In the genomic region with DNA sequence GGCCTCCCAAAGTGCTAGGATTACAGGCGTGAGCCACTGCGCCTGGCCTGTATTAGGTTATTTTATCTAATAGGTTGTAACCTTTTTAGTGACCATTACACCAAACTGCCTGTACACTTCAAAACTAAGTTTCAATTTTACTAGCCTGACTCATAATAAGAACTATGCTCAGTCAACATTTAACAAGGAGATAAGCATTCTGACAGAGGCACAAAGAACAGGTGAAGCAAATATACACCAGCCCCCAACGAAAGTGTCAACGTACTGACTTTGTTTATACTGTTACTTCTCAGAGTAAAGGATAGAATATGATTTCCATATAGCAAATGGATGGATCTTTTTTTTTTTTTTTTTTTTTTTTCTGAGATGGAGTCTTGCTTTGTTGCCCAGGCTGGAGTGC, we compare ENCODE assay signal across 1 cellular context.
TF ChIP-seq lines count a peak whose summit lies in the region.

No MANE protein-coding gene starts in this region.

TF ChIP-seq in GM23338, 12 proteins besides CTCF, POLR2A, EP300 and RAD21 (continued from another document):
- TF ChIP-seq, protein P1, sequence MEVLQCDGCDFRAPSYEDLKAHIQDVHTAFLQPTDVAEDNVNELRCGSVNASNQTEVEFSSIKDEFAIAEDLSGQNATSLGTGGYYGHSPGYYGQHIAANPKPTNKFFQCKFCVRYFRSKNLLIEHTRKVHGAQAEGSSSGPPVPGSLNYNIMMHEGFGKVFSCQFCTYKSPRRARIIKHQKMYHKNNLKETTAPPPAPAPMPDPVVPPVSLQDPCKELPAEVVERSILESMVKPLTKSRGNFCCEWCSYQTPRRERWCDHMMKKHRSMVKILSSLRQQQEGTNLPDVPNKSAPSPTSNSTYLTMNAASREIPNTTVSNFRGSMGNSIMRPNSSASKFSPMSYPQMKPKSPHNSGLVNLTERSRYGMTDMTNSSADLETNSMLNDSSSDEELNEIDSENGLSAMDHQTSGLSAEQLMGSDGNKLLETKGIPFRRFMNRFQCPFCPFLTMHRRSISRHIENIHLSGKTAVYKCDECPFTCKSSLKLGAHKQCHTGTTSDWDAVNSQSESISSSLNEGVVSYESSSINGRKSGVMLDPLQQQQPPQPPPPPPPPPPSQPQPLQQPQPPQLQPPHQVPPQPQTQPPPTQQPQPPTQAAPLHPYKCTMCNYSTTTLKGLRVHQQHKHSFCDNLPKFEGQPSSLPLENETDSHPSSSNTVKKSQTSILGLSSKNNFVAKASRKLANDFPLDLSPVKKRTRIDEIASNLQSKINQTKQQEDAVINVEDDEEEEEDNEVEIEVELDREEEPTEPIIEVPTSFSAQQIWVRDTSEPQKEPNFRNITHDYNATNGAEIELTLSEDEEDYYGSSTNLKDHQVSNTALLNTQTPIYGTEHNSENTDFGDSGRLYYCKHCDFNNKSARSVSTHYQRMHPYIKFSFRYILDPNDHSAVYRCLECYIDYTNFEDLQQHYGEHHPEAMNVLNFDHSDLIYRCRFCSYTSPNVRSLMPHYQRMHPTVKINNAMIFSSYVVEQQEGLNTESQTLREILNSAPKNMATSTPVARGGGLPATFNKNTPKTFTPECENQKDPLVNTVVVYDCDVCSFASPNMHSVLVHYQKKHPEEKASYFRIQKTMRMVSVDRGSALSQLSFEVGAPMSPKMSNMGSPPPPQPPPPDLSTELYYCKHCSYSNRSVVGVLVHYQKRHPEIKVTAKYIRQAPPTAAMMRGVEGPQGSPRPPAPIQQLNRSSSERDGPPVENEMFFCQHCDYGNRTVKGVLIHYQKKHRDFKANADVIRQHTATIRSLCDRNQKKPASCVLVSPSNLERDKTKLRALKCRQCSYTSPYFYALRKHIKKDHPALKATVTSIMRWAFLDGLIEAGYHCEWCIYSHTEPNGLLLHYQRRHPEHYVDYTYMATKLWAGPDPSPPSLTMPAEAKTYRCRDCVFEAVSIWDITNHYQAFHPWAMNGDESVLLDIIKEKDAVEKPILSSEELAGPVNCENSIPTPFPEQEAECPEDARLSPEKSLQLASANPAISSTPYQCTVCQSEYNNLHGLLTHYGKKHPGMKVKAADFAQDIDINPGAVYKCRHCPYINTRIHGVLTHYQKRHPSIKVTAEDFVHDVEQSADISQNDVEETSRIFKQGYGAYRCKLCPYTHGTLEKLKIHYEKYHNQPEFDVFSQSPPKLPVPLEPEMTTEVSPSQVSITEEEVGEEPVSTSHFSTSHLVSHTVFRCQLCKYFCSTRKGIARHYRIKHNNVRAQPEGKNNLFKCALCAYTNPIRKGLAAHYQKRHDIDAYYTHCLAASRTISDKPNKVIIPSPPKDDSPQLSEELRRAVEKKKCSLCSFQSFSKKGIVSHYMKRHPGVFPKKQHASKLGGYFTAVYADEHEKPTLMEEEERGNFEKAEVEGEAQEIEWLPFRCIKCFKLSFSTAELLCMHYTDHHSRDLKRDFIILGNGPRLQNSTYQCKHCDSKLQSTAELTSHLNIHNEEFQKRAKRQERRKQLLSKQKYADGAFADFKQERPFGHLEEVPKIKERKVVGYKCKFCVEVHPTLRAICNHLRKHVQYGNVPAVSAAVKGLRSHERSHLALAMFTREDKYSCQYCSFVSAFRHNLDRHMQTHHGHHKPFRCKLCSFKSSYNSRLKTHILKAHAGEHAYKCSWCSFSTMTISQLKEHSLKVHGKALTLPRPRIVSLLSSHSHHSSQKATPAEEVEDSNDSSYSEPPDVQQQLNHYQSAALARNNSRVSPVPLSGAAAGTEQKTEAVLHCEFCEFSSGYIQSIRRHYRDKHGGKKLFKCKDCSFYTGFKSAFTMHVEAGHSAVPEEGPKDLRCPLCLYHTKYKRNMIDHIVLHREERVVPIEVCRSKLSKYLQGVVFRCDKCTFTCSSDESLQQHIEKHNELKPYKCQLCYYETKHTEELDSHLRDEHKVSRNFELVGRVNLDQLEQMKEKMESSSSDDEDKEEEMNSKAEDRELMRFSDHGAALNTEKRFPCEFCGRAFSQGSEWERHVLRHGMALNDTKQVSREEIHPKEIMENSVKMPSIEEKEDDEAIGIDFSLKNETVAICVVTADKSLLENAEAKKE (CRISPR knock-in tag; IDR thresholded peaks at IDR 0.05): no peak
- TF ChIP-seq STAT1 (IDR thresholded peaks at IDR 0.05; ENCODE audit: unreplicated experiment): no peak
- no peak for TF ChIP-seq ZNF331 (CRISPR knock-in tag; IDR thresholded peaks at IDR 0.05; ENCODE audit: low read depth)
- TF ChIP-seq CREB1 (CRISPR knock-in tag; IDR thresholded peaks at IDR 0.05; ENCODE audit: low read depth): no peak
- TF ChIP-seq, protein P2, sequence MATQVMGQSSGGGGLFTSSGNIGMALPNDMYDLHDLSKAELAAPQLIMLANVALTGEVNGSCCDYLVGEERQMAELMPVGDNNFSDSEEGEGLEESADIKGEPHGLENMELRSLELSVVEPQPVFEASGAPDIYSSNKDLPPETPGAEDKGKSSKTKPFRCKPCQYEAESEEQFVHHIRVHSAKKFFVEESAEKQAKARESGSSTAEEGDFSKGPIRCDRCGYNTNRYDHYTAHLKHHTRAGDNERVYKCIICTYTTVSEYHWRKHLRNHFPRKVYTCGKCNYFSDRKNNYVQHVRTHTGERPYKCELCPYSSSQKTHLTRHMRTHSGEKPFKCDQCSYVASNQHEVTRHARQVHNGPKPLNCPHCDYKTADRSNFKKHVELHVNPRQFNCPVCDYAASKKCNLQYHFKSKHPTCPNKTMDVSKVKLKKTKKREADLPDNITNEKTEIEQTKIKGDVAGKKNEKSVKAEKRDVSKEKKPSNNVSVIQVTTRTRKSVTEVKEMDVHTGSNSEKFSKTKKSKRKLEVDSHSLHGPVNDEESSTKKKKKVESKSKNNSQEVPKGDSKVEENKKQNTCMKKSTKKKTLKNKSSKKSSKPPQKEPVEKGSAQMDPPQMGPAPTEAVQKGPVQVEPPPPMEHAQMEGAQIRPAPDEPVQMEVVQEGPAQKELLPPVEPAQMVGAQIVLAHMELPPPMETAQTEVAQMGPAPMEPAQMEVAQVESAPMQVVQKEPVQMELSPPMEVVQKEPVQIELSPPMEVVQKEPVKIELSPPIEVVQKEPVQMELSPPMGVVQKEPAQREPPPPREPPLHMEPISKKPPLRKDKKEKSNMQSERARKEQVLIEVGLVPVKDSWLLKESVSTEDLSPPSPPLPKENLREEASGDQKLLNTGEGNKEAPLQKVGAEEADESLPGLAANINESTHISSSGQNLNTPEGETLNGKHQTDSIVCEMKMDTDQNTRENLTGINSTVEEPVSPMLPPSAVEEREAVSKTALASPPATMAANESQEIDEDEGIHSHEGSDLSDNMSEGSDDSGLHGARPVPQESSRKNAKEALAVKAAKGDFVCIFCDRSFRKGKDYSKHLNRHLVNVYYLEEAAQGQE (IDR thresholded peaks at IDR 0.05; ENCODE audit: unreplicated experiment): no peak
- TF ChIP-seq POLR2AphosphoS5 (IDR thresholded peaks at IDR 0.05; ENCODE audit: low read depth): no peak
- TF ChIP-seq JUNB (IDR thresholded peaks at IDR 0.05; ENCODE audit: unreplicated experiment): no peak
- no peak for TF ChIP-seq ZNF114 (CRISPR knock-in tag; IDR thresholded peaks at IDR 0.05)
- TF ChIP-seq, protein P3, sequence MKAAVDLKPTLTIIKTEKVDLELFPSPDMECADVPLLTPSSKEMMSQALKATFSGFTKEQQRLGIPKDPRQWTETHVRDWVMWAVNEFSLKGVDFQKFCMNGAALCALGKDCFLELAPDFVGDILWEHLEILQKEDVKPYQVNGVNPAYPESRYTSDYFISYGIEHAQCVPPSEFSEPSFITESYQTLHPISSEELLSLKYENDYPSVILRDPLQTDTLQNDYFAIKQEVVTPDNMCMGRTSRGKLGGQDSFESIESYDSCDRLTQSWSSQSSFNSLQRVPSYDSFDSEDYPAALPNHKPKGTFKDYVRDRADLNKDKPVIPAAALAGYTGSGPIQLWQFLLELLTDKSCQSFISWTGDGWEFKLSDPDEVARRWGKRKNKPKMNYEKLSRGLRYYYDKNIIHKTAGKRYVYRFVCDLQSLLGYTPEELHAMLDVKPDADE (IDR thresholded peaks at IDR 0.05): no peak
- TF ChIP-seq EZH2phosphoT487 (IDR thresholded peaks at IDR 0.05; ENCODE audit: unreplicated experiment): no peak
- TF ChIP-seq NANOG (IDR thresholded peaks at IDR 0.05; ENCODE audit: borderline replicate concordance): no peak
